ENCODE assay signal across 1 cellular context in the genomic region with DNA sequence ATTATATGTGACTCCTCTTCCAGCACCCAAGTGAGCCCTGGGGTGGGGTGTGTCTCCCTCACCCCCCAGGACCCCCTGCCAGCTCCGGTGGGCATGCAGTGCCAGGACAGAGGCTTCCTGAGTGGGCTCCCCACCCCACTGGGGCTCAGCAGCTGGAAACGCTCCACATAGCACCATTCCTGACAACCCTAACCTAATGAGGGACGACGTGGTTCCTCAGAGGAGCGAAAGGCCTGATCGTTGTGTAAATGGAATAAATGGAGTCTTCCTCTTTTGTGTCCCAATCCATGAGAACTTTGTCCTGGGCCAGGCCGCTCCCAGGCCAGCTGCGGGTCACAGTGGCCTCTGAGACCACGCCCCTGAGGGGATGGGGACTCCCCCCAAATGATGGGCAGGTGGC.
TF ChIP-seq lines count a peak whose summit lies in the region.

No MANE protein-coding gene starts in this region.

TF ChIP-seq in GM23338, 12 proteins besides CTCF, POLR2A, EP300 and RAD21 (continued from another document):
- TF ChIP-seq, protein P1, sequence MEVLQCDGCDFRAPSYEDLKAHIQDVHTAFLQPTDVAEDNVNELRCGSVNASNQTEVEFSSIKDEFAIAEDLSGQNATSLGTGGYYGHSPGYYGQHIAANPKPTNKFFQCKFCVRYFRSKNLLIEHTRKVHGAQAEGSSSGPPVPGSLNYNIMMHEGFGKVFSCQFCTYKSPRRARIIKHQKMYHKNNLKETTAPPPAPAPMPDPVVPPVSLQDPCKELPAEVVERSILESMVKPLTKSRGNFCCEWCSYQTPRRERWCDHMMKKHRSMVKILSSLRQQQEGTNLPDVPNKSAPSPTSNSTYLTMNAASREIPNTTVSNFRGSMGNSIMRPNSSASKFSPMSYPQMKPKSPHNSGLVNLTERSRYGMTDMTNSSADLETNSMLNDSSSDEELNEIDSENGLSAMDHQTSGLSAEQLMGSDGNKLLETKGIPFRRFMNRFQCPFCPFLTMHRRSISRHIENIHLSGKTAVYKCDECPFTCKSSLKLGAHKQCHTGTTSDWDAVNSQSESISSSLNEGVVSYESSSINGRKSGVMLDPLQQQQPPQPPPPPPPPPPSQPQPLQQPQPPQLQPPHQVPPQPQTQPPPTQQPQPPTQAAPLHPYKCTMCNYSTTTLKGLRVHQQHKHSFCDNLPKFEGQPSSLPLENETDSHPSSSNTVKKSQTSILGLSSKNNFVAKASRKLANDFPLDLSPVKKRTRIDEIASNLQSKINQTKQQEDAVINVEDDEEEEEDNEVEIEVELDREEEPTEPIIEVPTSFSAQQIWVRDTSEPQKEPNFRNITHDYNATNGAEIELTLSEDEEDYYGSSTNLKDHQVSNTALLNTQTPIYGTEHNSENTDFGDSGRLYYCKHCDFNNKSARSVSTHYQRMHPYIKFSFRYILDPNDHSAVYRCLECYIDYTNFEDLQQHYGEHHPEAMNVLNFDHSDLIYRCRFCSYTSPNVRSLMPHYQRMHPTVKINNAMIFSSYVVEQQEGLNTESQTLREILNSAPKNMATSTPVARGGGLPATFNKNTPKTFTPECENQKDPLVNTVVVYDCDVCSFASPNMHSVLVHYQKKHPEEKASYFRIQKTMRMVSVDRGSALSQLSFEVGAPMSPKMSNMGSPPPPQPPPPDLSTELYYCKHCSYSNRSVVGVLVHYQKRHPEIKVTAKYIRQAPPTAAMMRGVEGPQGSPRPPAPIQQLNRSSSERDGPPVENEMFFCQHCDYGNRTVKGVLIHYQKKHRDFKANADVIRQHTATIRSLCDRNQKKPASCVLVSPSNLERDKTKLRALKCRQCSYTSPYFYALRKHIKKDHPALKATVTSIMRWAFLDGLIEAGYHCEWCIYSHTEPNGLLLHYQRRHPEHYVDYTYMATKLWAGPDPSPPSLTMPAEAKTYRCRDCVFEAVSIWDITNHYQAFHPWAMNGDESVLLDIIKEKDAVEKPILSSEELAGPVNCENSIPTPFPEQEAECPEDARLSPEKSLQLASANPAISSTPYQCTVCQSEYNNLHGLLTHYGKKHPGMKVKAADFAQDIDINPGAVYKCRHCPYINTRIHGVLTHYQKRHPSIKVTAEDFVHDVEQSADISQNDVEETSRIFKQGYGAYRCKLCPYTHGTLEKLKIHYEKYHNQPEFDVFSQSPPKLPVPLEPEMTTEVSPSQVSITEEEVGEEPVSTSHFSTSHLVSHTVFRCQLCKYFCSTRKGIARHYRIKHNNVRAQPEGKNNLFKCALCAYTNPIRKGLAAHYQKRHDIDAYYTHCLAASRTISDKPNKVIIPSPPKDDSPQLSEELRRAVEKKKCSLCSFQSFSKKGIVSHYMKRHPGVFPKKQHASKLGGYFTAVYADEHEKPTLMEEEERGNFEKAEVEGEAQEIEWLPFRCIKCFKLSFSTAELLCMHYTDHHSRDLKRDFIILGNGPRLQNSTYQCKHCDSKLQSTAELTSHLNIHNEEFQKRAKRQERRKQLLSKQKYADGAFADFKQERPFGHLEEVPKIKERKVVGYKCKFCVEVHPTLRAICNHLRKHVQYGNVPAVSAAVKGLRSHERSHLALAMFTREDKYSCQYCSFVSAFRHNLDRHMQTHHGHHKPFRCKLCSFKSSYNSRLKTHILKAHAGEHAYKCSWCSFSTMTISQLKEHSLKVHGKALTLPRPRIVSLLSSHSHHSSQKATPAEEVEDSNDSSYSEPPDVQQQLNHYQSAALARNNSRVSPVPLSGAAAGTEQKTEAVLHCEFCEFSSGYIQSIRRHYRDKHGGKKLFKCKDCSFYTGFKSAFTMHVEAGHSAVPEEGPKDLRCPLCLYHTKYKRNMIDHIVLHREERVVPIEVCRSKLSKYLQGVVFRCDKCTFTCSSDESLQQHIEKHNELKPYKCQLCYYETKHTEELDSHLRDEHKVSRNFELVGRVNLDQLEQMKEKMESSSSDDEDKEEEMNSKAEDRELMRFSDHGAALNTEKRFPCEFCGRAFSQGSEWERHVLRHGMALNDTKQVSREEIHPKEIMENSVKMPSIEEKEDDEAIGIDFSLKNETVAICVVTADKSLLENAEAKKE (CRISPR knock-in tag; IDR thresholded peaks at IDR 0.05): no peak
- no peak for TF ChIP-seq EZH2 (IDR thresholded peaks at IDR 0.05; ENCODE audit: low read depth, unreplicated experiment)
- no peak for TF ChIP-seq EZH2phosphoT487 (IDR thresholded peaks at IDR 0.05; ENCODE audit: unreplicated experiment)
- TF ChIP-seq, protein P2, sequence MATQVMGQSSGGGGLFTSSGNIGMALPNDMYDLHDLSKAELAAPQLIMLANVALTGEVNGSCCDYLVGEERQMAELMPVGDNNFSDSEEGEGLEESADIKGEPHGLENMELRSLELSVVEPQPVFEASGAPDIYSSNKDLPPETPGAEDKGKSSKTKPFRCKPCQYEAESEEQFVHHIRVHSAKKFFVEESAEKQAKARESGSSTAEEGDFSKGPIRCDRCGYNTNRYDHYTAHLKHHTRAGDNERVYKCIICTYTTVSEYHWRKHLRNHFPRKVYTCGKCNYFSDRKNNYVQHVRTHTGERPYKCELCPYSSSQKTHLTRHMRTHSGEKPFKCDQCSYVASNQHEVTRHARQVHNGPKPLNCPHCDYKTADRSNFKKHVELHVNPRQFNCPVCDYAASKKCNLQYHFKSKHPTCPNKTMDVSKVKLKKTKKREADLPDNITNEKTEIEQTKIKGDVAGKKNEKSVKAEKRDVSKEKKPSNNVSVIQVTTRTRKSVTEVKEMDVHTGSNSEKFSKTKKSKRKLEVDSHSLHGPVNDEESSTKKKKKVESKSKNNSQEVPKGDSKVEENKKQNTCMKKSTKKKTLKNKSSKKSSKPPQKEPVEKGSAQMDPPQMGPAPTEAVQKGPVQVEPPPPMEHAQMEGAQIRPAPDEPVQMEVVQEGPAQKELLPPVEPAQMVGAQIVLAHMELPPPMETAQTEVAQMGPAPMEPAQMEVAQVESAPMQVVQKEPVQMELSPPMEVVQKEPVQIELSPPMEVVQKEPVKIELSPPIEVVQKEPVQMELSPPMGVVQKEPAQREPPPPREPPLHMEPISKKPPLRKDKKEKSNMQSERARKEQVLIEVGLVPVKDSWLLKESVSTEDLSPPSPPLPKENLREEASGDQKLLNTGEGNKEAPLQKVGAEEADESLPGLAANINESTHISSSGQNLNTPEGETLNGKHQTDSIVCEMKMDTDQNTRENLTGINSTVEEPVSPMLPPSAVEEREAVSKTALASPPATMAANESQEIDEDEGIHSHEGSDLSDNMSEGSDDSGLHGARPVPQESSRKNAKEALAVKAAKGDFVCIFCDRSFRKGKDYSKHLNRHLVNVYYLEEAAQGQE (IDR thresholded peaks at IDR 0.05; ENCODE audit: unreplicated experiment): no peak
- TF ChIP-seq NANOG (IDR thresholded peaks at IDR 0.05; ENCODE audit: borderline replicate concordance): no peak
- TF ChIP-seq, protein P3, sequence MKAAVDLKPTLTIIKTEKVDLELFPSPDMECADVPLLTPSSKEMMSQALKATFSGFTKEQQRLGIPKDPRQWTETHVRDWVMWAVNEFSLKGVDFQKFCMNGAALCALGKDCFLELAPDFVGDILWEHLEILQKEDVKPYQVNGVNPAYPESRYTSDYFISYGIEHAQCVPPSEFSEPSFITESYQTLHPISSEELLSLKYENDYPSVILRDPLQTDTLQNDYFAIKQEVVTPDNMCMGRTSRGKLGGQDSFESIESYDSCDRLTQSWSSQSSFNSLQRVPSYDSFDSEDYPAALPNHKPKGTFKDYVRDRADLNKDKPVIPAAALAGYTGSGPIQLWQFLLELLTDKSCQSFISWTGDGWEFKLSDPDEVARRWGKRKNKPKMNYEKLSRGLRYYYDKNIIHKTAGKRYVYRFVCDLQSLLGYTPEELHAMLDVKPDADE (IDR thresholded peaks at IDR 0.05): no peak
- no peak for TF ChIP-seq CREB1 (CRISPR knock-in tag; IDR thresholded peaks at IDR 0.05; ENCODE audit: low read depth)
- TF ChIP-seq JUNB (IDR thresholded peaks at IDR 0.05; ENCODE audit: unreplicated experiment): no peak
- no peak for TF ChIP-seq ZNF114 (CRISPR knock-in tag; IDR thresholded peaks at IDR 0.05)
- TF ChIP-seq STAT1 (IDR thresholded peaks at IDR 0.05; ENCODE audit: unreplicated experiment): no peak
